Comparison of ENCODE assay signal across 22 cellular contexts in the genomic region with DNA sequence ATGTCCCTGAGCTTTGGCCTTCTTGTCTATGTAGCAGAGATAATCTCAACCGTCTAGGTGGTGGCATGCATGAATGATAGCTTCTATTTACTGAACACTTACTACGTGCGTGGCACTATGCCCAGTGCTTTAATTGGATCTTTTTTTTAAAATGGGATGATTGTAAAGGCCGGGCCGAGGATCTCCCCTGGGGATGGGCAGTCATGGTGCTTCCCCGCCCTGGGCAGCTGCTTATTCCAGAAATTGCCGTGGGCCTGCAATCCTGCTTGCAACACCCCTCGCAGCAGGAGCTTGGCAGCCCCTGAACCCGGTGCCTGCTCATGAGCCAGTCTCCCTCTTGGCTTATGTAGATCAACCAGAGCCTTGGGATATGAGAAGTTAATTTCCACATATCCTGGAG.
"Had no signal": no experiment of that assay in that cellular context is flagged by ENCODE, and none has a peak within 500 bp of the region (broad histone marks: within the 10 kb centered on the region; RNA-seq: fewer than 3 reads in every experiment).

No MANE protein-coding gene starts in this region.

- H3K9me3 ChIP-seq: esophagus muscularis mucosa, gastrocnemius medialis, heart right ventricle, prostate gland, right lobe of liver, spleen, testis, tibial nerve, upper lobe of right lung, vagina had no signal

- H3K27me3 ChIP-seq: gastrocnemius medialis, right lobe of liver, testis, upper lobe of right lung, vagina had no signal

- H3K4me1 ChIP-seq: parathyroid adenoma, prostate gland, testis, tibial nerve, vagina had no signal

- DNase-seq: effector memory CD8-positive, alpha-beta T cell; gastrocnemius medialis; heart right ventricle; hypothalamus; kidney glomerular epithelial cell; mesendoderm; naive B cell; right lobe of liver; spleen; stimulated activated CD4-positive, alpha-beta T cell treated with anti-CD3 and anti-CD28 coated beads, Interleukin-15, amount 100 ng/mL, for 24 hours; stimulated activated CD4-positive, alpha-beta T cell treated with anti-CD3 and anti-CD28 coated beads, Interleukin-1b, Interleukin-23, amount 100 ng/mL, for 48 hours; stimulated activated CD4-positive, alpha-beta T cell treated with anti-CD3 and anti-CD28 coated beads, Interleukin-4, amount 100 ng/mL, for 4 hours; stimulated activated naive B cell treated with anti-CD40 and anti-IgM and Interleukin-4, amounts not matched to agents 10 μg/mL and 1 μg/mL and 100 μg/mL, for 72 hours; stimulated activated naive CD8-positive, alpha-beta T cell treated with anti-CD3 and anti-CD28 coated beads, Interleukin-15, amount 100 ng/mL, for 72 hours; testis; upper lobe of right lung had no signal

- H3K4me3 ChIP-seq: esophagus muscularis mucosa, gastrocnemius medialis, heart right ventricle, prostate gland, right lobe of liver, spleen, testis, tibial nerve, upper lobe of right lung, vagina had no signal

- H2AFZ ChIP-seq: parathyroid adenoma had no signal

- H3K36me3 ChIP-seq: esophagus muscularis mucosa, gastrocnemius medialis, heart right ventricle, prostate gland, right lobe of liver, spleen, tibial nerve, upper lobe of right lung, vagina had no signal

- H3K9ac ChIP-seq: parathyroid adenoma had no signal

- H3K79me2 ChIP-seq: parathyroid adenoma had no signal

- H3K27ac ChIP-seq: epithelial cell of prostate, esophagus muscularis mucosa, gastrocnemius medialis, heart right ventricle, parathyroid adenoma, prostate gland, right lobe of liver, spleen, testis, tibial nerve, upper lobe of right lung, vagina had no signal
